In the genomic region with DNA sequence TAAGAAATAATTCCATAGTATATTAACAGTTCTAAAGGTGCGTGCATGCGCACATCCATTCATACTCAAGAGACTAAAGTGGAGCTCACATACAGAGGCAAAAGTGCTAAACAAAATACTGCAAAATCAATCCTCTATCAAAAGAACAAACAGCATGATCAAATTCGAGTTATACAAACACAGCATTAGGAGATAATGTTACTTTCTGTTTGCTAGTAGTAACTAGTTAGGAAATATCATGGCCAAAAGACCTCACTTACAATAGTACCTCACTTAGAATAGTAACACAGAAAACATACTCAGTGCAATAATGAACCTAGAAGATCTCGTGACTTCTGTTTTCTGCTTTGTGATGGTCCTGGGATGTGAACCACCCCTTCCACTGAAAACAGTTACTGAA, we compare ENCODE assay signal across 2 cellular contexts.
TF ChIP-seq lines count a peak whose summit lies in the region.

No MANE protein-coding gene starts in this region.

TF ChIP-seq in liver, 16 proteins besides CTCF, POLR2A, EP300 and RAD21:
- TF ChIP-seq, protein P1, sequence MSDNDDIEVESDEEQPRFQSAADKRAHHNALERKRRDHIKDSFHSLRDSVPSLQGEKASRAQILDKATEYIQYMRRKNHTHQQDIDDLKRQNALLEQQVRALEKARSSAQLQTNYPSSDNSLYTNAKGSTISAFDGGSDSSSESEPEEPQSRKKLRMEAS (IDR thresholded peaks at IDR 0.05), result peak; percentile 18
- TF ChIP-seq RXRA (IDR thresholded peaks at IDR 0.05) (no peak), HNF4G (IDR thresholded peaks at IDR 0.05) (no peak), SP1 (IDR thresholded peaks at IDR 0.05) (no peak)

TF ChIP-seq in HepG2, 621 proteins besides CTCF, POLR2A, EP300 and RAD21 (continued from another document):
- no peak for TF ChIP-seq ZNF281 (CRISPR knock-in tag; IDR thresholded peaks at IDR 0.05; ENCODE audit: borderline replicate concordance)
- TF ChIP-seq MTF2 (CRISPR knock-in tag; IDR thresholded peaks at IDR 0.05; ENCODE audit: borderline replicate concordance), result no peak
- TF ChIP-seq ARNT2 (CRISPR knock-in tag; IDR thresholded peaks at IDR 0.05; ENCODE audit: low read depth), result no peak
- TF ChIP-seq PAF1 (CRISPR knock-in tag; IDR thresholded peaks at IDR 0.05), result no peak
- no peak for TF ChIP-seq JARID2 (CRISPR knock-in tag; IDR thresholded peaks at IDR 0.05; ENCODE audit: insufficient replicate concordance)
- TF ChIP-seq SMAD3 (CRISPR knock-in tag; IDR thresholded peaks at IDR 0.05), result no peak
- TF ChIP-seq ZNF547 (CRISPR knock-in tag; IDR thresholded peaks at IDR 0.05), result no peak
- no peak for TF ChIP-seq FOXC1 (CRISPR knock-in tag; IDR thresholded peaks at IDR 0.05; ENCODE audit: borderline replicate concordance)
- no peak for TF ChIP-seq SP2 (CRISPR knock-in tag; IDR thresholded peaks at IDR 0.05)
- no peak for TF ChIP-seq PRMT3 (CRISPR knock-in tag; IDR thresholded peaks at IDR 0.05; ENCODE audit: borderline replicate concordance, low read depth)
- TF ChIP-seq ZNF292 (CRISPR knock-in tag; IDR thresholded peaks at IDR 0.05; ENCODE audit: borderline replicate concordance, low read depth), result no peak
- no peak for TF ChIP-seq ZNF747 (CRISPR knock-in tag; IDR thresholded peaks at IDR 0.05; ENCODE audit: borderline replicate concordance)
- no peak for TF ChIP-seq ZNF644 (CRISPR knock-in tag; IDR thresholded peaks at IDR 0.05; ENCODE audit: low read depth)
- TF ChIP-seq CBX2 (IDR thresholded peaks at IDR 0.05; ENCODE audit: low read depth, low read length), result no peak
- no peak for TF ChIP-seq CBX2 (CRISPR knock-in tag; IDR thresholded peaks at IDR 0.05; ENCODE audit: low read depth)
- no peak for TF ChIP-seq CHD2 (IDR thresholded peaks at IDR 0.05; ENCODE audit: low read depth, low read length)
- no peak for TF ChIP-seq ATF6 (CRISPR knock-in tag; conservative IDR thresholded peaks at IDR 0.05)
